In genomic region chr7:127390817-127391590, GRCh38 we compare ENCODE assay signal across 8 cellular contexts. TPM values are rescaled to one million over a fixed set of nuclear protein-coding genes. Genes with fewer than 3 reads are reported as not detected.
DNase-seq lines count a peak whose midpoint lies in the region; ATAC-seq, FAIRE-seq and TF ChIP-seq lines count a peak whose summit lies in the region.

No MANE protein-coding gene starts in this region.

- peaks cover 63% of the 10 kb centered on the region for H3K36me3 Mint-ChIP-seq in CD4-positive, alpha-beta T cell (ENCODE audit: low read depth)
- peaks cover 13% of the 10 kb centered on the region for H3K36me3 Mint-ChIP-seq in neural crest cell (ENCODE audit: low read depth)

- TF ChIP-seq CTCF in CD4-positive, alpha-beta T cell (IDR thresholded peaks at IDR 0.05) = no peak
- TF ChIP-seq CTCF in NB4 (IDR thresholded peaks at IDR 0.05; ENCODE audit: low read depth, low read length) (no peak), H1 (IDR thresholded peaks at IDR 0.05; ENCODE audit: control extremely low read depth in 1 of 3, insufficient read depth in 1 of 3, low read depth in 1 of 3, low read length in 3 of 3) (no peak), neural crest cell (conservative IDR thresholded peaks at IDR 0.05) (no peak)

- H3K79me1 ChIP-seq in H1 (ENCODE audit: low read depth, low read length) = no peaks in the 10 kb centered on the region; the same call in 1 of the 2 replicates

- H3K27ac Mint-ChIP-seq in CD4-positive, alpha-beta T cell = peak overlapping the region; percentile 94
- H3K27ac Mint-ChIP-seq in neural crest cell (ENCODE audit: unreplicated experiment) = peak overlapping the region; percentile 90

- peaks cover 76% of the 10 kb centered on the region for H3K4me1 Mint-ChIP-seq in CD4-positive, alpha-beta T cell (ENCODE audit: low read depth)
- peaks cover 28% of the 10 kb centered on the region for H3K4me1 Mint-ChIP-seq in neural crest cell

- H2BK15ac ChIP-seq in H1 (ENCODE audit: low read length) = no peak overlapping the region

- peaks cover 0 to 4% (median 0%) of the 10 kb centered on the region in 4 experiments; a peak in 2 of 7 replicates for H3K4me1 ChIP-seq in H1 (replicated peaks in 1 of 4; ENCODE audit: control insufficient read depth in 3 of 4, insufficient read depth in 4 of 4, low read length in 3 of 4)

- FAIRE-seq in H1 (lab: Jason Lieb, UNC) = no peak

- no peaks in the 10 kb centered on the region for H3K27me3 Mint-ChIP-seq in CD4-positive, alpha-beta T cell
- H3K27me3 Mint-ChIP-seq in neural crest cell (ENCODE audit: low read depth) = peaks cover 30% of the 10 kb centered on the region

- H3K23me2 ChIP-seq in H1 (ENCODE audit: low read depth, low read length) = peaks cover 14% of the 10 kb centered on the region; the same call in 1 of the 2 replicates

- no peak for TF ChIP-seq RAD21 in H1 (IDR thresholded peaks at IDR 0.05 in 1 of 2, conservative IDR thresholded peaks at IDR 0.05 in 1 of 2; ENCODE audit: low read depth in 2 of 2, low read length in 2 of 2)

- intact Hi-C loops in CD4-positive, alpha-beta T cell (cut with DNase I, micrococcal nuclease) = loop anchor here (2.0 to 10.0 kb wide), 7 partner anchors 16 to 934 kb away; partner anchors contain the start of genes SND1 (in 2 of the 2), ARF5 (in 1 of the 2) and GCC1 (in 1 of the 2)

- no peaks in the 10 kb centered on the region; a peak in 1 of 8 replicates for H3K36me3 ChIP-seq in H1 (ENCODE audit: control insufficient read depth in 2 of 4, insufficient read depth in 4 of 4, low read length in 3 of 4)

- POLR2A ChIA-PET in CD4-positive, alpha-beta T cell (lab: Charles Lee) = interaction anchor here (0.6 to 4.8 kb wide), 22 partner anchors 8 to 260 kb away, joined by 3 to 94 read pairs (median 8); partner anchors contain the start of genes ARF5 and GCC1
- POLR2A ChIA-PET in H1 (lab: Charles Lee; ENCODE audit: partially characterized antibody) = interaction anchor here (1.0 to 2.0 kb wide), 3 partner anchors 8 to 42 kb away, joined by 3 to 7 read pairs (median 4); no protein-coding TSS in a partner anchor

- peak overlapping the region; percentile 99 for H3K4me3 Mint-ChIP-seq in CD4-positive, alpha-beta T cell
- peak overlapping the region; percentile 99 for H3K4me3 Mint-ChIP-seq in neural crest cell

- WGBS in H1 (ENCODE audit: extremely low coverage in 1 of 2, insufficient coverage in 1 of 2, insufficient read length in 1 of 2, insufficient replicate concordance in 2 of 2, low coverage in 1 of 2, low lambda C conversion rate in 2 of 2, missing lambda C conversion rate in 1 of 2), 2 experiments = 56% methylated on average over 9 of the region's 9 CpGs; no CpG with 5 or more reads in 1 of the 2 experiments

- no peak overlapping the region for H4K5ac ChIP-seq in H1 (ENCODE audit: insufficient read length, low read depth, low read length)

- H3K27ac ChIP-seq in CD4-positive, alpha-beta T cell (ENCODE audit: low read depth, low read length) = peak overlapping the region; percentile 3
- no peak overlapping the region for H3K27ac ChIP-seq in H1 (ENCODE audit: low read depth, low read length)

- no peaks in the 10 kb centered on the region for H3K79me2 ChIP-seq in H1 (ENCODE audit: control insufficient read depth in 1 of 2, insufficient read depth in 2 of 2, low read length in 2 of 2)

- no peak overlapping the region for H3K23ac ChIP-seq in H1 (ENCODE audit: insufficient read length)

- no peak for ATAC-seq in CD4-positive, alpha-beta T cell (ENCODE audit: poor library complexity)
- no peak for ATAC-seq in GM19324 (IDR thresholded peaks at IDR 0.05; ENCODE audit: low FRiP score, unreplicated experiment)
- no peak for ATAC-seq in HG03521 (IDR thresholded peaks at IDR 0.05; ENCODE audit: unreplicated experiment)

- no peak overlapping the region for H2AK5ac ChIP-seq in H1 (ENCODE audit: low read depth, low read length)

- no peaks in the 10 kb centered on the region for H3K27me3 ChIP-seq in CD4-positive, alpha-beta T cell (ENCODE audit: control insufficient read depth, insufficient read depth, low read length)
- peaks cover 5 to 33% (median 21%) of the 10 kb centered on the region in 4 experiments for H3K27me3 ChIP-seq in H1 (replicated peaks in 1 of 4; ENCODE audit: control insufficient read depth in 3 of 4, extremely low read depth in 1 of 4, insufficient read depth in 3 of 4, low read length in 3 of 4)

- H3K9me3 ChIP-seq in CD4-positive, alpha-beta T cell (ENCODE audit: control insufficient read depth, low read length) = no peaks in the 10 kb centered on the region
- H3K9me3 ChIP-seq in H1 (ENCODE audit: insufficient read depth in 2 of 2, low read depth in 1 of 2, low read length in 1 of 2) = no peaks in the 10 kb centered on the region

- no peak overlapping the region for H4K91ac ChIP-seq in H1 (replicated peaks; ENCODE audit: insufficient read length, low read length)

- peak overlapping the region; percentile 70 for H3K4me3 ChIP-seq in NB4 (ENCODE audit: low read depth, low read length)
- peak overlapping the region; percentile 59 to 99 (median 73) for H3K4me3 ChIP-seq in H1 (ENCODE audit: extremely low read depth in 1 of 4, insufficient read depth in 2 of 4, low read depth in 3 of 4, low read length in 4 of 4)

- TF ChIP-seq EP300 in H1 (IDR thresholded peaks at IDR 0.05; ENCODE audit: borderline replicate concordance in 1 of 2, low read depth in 2 of 2, low read length in 2 of 2) = no peak

- no peaks in the 10 kb centered on the region for H3K9me3 Mint-ChIP-seq in CD4-positive, alpha-beta T cell
- no peaks in the 10 kb centered on the region for H3K9me3 Mint-ChIP-seq in neural crest cell

- no peak overlapping the region for H2BK12ac ChIP-seq in H1 (ENCODE audit: low read depth, low read length)

- H3K56ac ChIP-seq in H1 (replicated peaks; ENCODE audit: insufficient read length, low read depth, low read length) = no peak overlapping the region

- H3K14ac ChIP-seq in H1 (ENCODE audit: insufficient read length) = no peak overlapping the region

- peak overlapping the region; percentile 93 to 94 for H3K4me2 ChIP-seq in H1 (ENCODE audit: insufficient read depth in 1 of 2, low read depth in 2 of 2, low read length in 2 of 2)

- H4K8ac ChIP-seq in H1 (ENCODE audit: extremely low read depth, insufficient read depth, low read length) = no peak overlapping the region; the same call in 1 of the 2 replicates

- no peak overlapping the region for H2BK20ac ChIP-seq in H1 (ENCODE audit: low read length)

- H2AFZ ChIP-seq in H1 (ENCODE audit: low read length) = peak overlapping the region; percentile 82

- H3K9ac ChIP-seq in H1 (replicated peaks in 1 of 4; ENCODE audit: extremely low read depth in 1 of 4, low read depth in 3 of 4, low read length in 3 of 4) = peak overlapping the region in 1 of 4 experiments; percentile 72; a peak in 2 of 7 replicates

- peaks cover 0 to 3% of the 10 kb centered on the region in 2 experiments for H4K20me1 ChIP-seq in H1 (replicated peaks in 1 of 2; ENCODE audit: control insufficient read depth in 1 of 2, insufficient read depth in 2 of 2, low read length in 2 of 2)

- CTCF ChIA-PET in CD4-positive, alpha-beta T cell (lab: Charles Lee) = interaction anchor here (0.7 to 2.7 kb wide), 3 partner anchors 12 to 57 kb away, joined by 4 to 12 read pairs (median 5); no protein-coding TSS in a partner anchor
- CTCF ChIA-PET in H1 (lab: Charles Lee; ENCODE audit: partially characterized antibody) = interaction anchor here (0.5 to 1.1 kb wide), 6 partner anchors 31 to 241 kb away, joined by 3 to 5 read pairs (median 4); partner anchors contain the start of gene GCC1

- TF ChIP-seq POLR2A in NB4 (IDR thresholded peaks at IDR 0.05; ENCODE audit: extremely low read depth, insufficient read length) = no peak
- TF ChIP-seq POLR2A in H1 (IDR thresholded peaks at IDR 0.05; ENCODE audit: control extremely low read depth in 1 of 2, low read depth in 2 of 2, low read length in 2 of 2) = no peak

- H2BK120ac ChIP-seq in H1 (replicated peaks; ENCODE audit: low read depth, low read length) = no peak overlapping the region

- no peak overlapping the region for H3K18ac ChIP-seq in H1 (ENCODE audit: extremely low read depth, low read length)

- H3K4ac ChIP-seq in H1 (replicated peaks; ENCODE audit: insufficient read length, low read depth, low read length) = no peak overlapping the region

- no peak for DNase-seq in CD4-positive, alpha-beta T cell
- no peak for DNase-seq in NB4 (ENCODE audit: low read depth)
- no peak for DNase-seq in H1 (ENCODE audit: low read depth in 1 of 2, low spot score in 2 of 2)
- no peak for DNase-seq in neural crest cell (ENCODE audit: low read depth, low spot score)
- DNase-seq in NCI-H526 treated with DMSO at 0.1 percent for 48 hours (lab: John Stamatoyannopoulos, UW) = no peak
- DNase-seq in stimulated activated CD4-positive, alpha-beta T cell treated with anti-CD3 and anti-CD28 coated beads, Interleukin-4, amount 100 ng/mL, for 24 hours = no peak

- no peak overlapping the region for H2BK5ac ChIP-seq in H1 (ENCODE audit: low read depth, low read length)

TF ChIP-seq in H1, 55 proteins besides CTCF, POLR2A, EP300 and RAD21:
- TF ChIP-seq CEBPB (IDR thresholded peaks at IDR 0.05; ENCODE audit: low read depth, low read length) (peak; percentile 33; the same call in 1 of the 2 replicates), KDM5A (IDR thresholded peaks at IDR 0.05; ENCODE audit: low read length) (no peak), CHD2 (IDR thresholded peaks at IDR 0.05; ENCODE audit: low read length) (no peak), CTBP2 (IDR thresholded peaks at IDR 0.05; ENCODE audit: borderline replicate concordance, insufficient read depth, insufficient read length, low read length) (no peak), SIX5 (IDR thresholded peaks at IDR 0.05; ENCODE audit: low read depth, low read length) (no peak)

RNA-seq across cellular contexts. Expression of gene ZNF800, which starts 1.5 kb away (rescaled TPM):
- total RNA-seq in CD4-positive, alpha-beta T cell = 10 to 100 TPM; 73.9 to 78.9 TPM
- total RNA-seq in H1 (2021; fragmentation: NEBNext Ultra II Directional; extraction: Animal tissue kit (Norgen Biotek cat#: 25700)) = 5.5 and 6.5 TPM in 2 replicates
- polyA plus RNA-seq in H1 (2011; rRNA removed) = 1.0 and 1.4 TPM in 2 replicates
- polyA plus RNA-seq in H1 (2011; cell fraction: cytosol; rRNA removed) = 0.90 TPM
- polyA plus RNA-seq in H1 (2011; cell fraction: nucleus; rRNA removed) = 1.7 TPM
- 0.97 to 2.6 TPM (median 1.7 TPM) in 4 replicates for polyA plus RNA-seq in H1 (2012, experiment 1 of 2)
- polyA plus RNA-seq in H1 (2012, experiment 2 of 2) = 0.13 TPM
- polyA plus RNA-seq in H1 (2013, experiment 1 of 2) = 7.3 TPM
- 6.3 TPM for polyA plus RNA-seq in H1 (2013, experiment 2 of 2)
- 2.2 and 5.4 TPM in 2 replicates for polyA minus RNA-seq in H1 (2011; rRNA and poly(A)+ RNA removed)
- polyA minus RNA-seq in H1 (2011; cell fraction: cytosol; rRNA and poly(A)+ RNA removed) = 2.8 TPM
- 14.9 TPM for polyA minus RNA-seq in H1 (2011; cell fraction: nucleus; rRNA and poly(A)+ RNA removed)
- total RNA-seq in neural crest cell = 29.5 and 29.8 TPM in 2 replicates
